1 cellular context compared by ENCODE assay signal in the genomic region with DNA sequence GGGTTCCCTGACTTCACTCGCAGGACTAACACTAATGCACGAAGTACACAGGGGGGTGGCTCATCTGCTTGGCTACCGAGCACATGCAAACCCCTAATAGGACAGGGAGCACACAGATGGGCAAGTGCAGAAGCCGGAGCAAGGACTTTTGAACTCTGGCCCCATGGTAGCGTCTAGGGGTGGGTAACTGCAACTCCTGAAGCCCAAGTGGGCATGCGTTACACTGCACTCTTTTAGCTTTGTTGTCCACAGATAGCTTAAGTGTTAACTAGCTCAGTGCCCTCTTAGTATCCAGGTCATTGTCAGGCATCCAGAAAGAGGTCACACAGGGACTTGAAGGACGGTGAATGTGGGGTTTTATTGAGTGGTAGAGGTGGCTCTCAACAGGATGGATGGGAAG.
TF ChIP-seq lines count a peak whose summit lies in the region.

No MANE protein-coding gene starts in this region.

TF ChIP-seq in HepG2, 621 proteins besides CTCF, POLR2A, EP300 and RAD21 (continued from another document and continues in another):
- TF ChIP-seq, protein P1, sequence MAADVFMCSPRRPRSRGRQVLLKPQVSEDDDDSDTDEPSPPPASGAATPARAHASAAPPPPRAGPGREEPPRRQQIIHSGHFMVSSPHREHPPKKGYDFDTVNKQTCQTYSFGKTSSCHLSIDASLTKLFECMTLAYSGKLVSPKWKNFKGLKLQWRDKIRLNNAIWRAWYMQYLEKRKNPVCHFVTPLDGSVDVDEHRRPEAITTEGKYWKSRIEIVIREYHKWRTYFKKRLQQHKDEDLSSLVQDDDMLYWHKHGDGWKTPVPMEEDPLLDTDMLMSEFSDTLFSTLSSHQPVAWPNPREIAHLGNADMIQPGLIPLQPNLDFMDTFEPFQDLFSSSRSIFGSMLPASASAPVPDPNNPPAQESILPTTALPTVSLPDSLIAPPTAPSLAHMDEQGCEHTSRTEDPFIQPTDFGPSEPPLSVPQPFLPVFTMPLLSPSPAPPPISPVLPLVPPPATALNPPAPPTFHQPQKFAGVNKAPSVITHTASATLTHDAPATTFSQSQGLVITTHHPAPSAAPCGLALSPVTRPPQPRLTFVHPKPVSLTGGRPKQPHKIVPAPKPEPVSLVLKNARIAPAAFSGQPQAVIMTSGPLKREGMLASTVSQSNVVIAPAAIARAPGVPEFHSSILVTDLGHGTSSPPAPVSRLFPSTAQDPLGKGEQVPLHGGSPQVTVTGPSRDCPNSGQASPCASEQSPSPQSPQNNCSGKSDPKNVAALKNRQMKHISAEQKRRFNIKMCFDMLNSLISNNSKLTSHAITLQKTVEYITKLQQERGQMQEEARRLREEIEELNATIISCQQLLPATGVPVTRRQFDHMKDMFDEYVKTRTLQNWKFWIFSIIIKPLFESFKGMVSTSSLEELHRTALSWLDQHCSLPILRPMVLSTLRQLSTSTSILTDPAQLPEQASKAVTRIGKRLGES (CRISPR knock-in tag; IDR thresholded peaks at IDR 0.05; ENCODE audit: borderline replicate concordance) = no peak
- TF ChIP-seq SP4 (CRISPR knock-in tag; IDR thresholded peaks at IDR 0.05) = 0 out of 2 replicates have a peak, but pooled peaks have one; percentile 32
- no peak for TF ChIP-seq ZNF282 (IDR thresholded peaks at IDR 0.05; ENCODE audit: partially characterized antibody)
- no peak for TF ChIP-seq CHD4 (IDR thresholded peaks at IDR 0.05; ENCODE audit: borderline replicate concordance, low read length)
- no peak for TF ChIP-seq ZNF567 (CRISPR knock-in tag; IDR thresholded peaks at IDR 0.05; ENCODE audit: borderline replicate concordance)
- peak; percentile 36; the same call in 1 of the 2 replicates for TF ChIP-seq SALL1 (CRISPR knock-in tag; IDR thresholded peaks at IDR 0.05)
- no peak for TF ChIP-seq MED13 (CRISPR knock-in tag; IDR thresholded peaks at IDR 0.05)
- no peak for TF ChIP-seq FOSL2 (CRISPR knock-in tag; IDR thresholded peaks at IDR 0.05)
- TF ChIP-seq HOXA9 (CRISPR knock-in tag; IDR thresholded peaks at IDR 0.05; ENCODE audit: borderline replicate concordance) = no peak
- 0 out of 2 replicates have a peak, but pooled peaks have one; percentile 34 for TF ChIP-seq PAXIP1 (CRISPR knock-in tag; conservative IDR thresholded peaks at IDR 0.05)
- TF ChIP-seq RXRB (CRISPR knock-in tag; IDR thresholded peaks at IDR 0.05; ENCODE audit: borderline replicate concordance) = 0 out of 2 replicates have a peak, but pooled peaks have one; percentile 19
- peak; percentile 63 for TF ChIP-seq NCOR1 (IDR thresholded peaks at IDR 0.05; ENCODE audit: borderline replicate concordance, low read length)
- peak; percentile 21; the same call in 1 of the 2 replicates for TF ChIP-seq PATZ1 (CRISPR knock-in tag; IDR thresholded peaks at IDR 0.05)
- TF ChIP-seq SP1 (IDR thresholded peaks at IDR 0.05) = no peak
- no peak for TF ChIP-seq SP1 (CRISPR knock-in tag; IDR thresholded peaks at IDR 0.05)
- TF ChIP-seq KDM3A (CRISPR knock-in tag; IDR thresholded peaks at IDR 0.05; ENCODE audit: low read depth) = no peak
- no peak for TF ChIP-seq ZBTB42 (CRISPR knock-in tag; IDR thresholded peaks at IDR 0.05)
- no peak for TF ChIP-seq ZNF234 (CRISPR knock-in tag; conservative IDR thresholded peaks at IDR 0.05)
- TF ChIP-seq ZBTB25 (CRISPR knock-in tag; IDR thresholded peaks at IDR 0.05) = no peak
- TF ChIP-seq, protein P2, sequence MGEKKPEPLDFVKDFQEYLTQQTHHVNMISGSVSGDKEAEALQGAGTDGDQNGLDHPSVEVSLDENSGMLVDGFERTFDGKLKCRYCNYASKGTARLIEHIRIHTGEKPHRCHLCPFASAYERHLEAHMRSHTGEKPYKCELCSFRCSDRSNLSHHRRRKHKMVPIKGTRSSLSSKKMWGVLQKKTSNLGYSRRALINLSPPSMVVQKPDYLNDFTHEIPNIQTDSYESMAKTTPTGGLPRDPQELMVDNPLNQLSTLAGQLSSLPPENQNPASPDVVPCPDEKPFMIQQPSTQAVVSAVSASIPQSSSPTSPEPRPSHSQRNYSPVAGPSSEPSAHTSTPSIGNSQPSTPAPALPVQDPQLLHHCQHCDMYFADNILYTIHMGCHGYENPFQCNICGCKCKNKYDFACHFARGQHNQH (CRISPR knock-in tag; IDR thresholded peaks at IDR 0.05) = no peak
- TF ChIP-seq RARG (CRISPR knock-in tag; IDR thresholded peaks at IDR 0.05; ENCODE audit: low read depth) = no peak
- TF ChIP-seq SRSF1 (optimal IDR thresholded peaks at IDR 0.05; ENCODE audit: low read depth, low read length) = no peak
- no peak; the same call in 1 of the 2 replicates for TF ChIP-seq RXRA (CRISPR knock-in tag; IDR thresholded peaks at IDR 0.05)
- TF ChIP-seq ZNF644 (CRISPR knock-in tag; IDR thresholded peaks at IDR 0.05; ENCODE audit: low read depth) = 0 out of 2 replicates have a peak, but pooled peaks have one; percentile 57
- TF ChIP-seq NR2F6 (IDR thresholded peaks at IDR 0.05) = 0 out of 2 replicates have a peak, but pooled peaks have one; percentile 36
- TF ChIP-seq NR2F6 (CRISPR knock-in tag; IDR thresholded peaks at IDR 0.05) = peak; percentile 23; the same call in 1 of the 2 replicates
- TF ChIP-seq, protein P3, sequence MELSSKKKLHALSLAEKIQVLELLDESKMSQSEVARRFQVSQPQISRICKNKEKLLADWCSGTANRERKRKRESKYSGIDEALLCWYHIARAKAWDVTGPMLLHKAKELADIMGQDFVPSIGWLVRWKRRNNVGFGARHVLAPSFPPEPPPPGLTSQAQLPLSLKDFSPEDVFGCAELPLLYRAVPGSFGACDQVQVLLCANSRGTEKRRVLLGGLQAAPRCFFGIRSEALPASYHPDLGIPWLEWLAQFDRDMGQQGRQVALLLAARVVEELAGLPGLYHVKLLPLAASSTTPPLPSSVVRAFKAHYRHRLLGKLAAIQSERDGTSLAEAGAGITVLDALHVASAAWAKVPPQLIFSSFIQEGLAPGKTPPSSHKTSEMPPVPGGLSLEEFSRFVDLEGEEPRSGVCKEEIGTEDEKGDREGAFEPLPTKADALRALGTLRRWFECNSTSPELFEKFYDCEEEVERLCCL (CRISPR knock-in tag; IDR thresholded peaks at IDR 0.05; ENCODE audit: borderline replicate concordance) = no peak
- no peak for TF ChIP-seq PHF21A (CRISPR knock-in tag; IDR thresholded peaks at IDR 0.05)
- TF ChIP-seq ZNF34 (CRISPR knock-in tag; IDR thresholded peaks at IDR 0.05; ENCODE audit: borderline replicate concordance) = no peak
- TF ChIP-seq ZNF572 (CRISPR knock-in tag; IDR thresholded peaks at IDR 0.05) = no peak
- TF ChIP-seq IRF2 (CRISPR knock-in tag; IDR thresholded peaks at IDR 0.05) = no peak
- TF ChIP-seq RBFOX2 (IDR thresholded peaks at IDR 0.05; ENCODE audit: low read depth, low read length) = no peak
- no peak for TF ChIP-seq LCORL (IDR thresholded peaks at IDR 0.05)
- TF ChIP-seq LCORL (CRISPR knock-in tag; IDR thresholded peaks at IDR 0.05) = no peak
- TF ChIP-seq FOXA1 (IDR thresholded peaks at IDR 0.05) = no peak
- no peak for TF ChIP-seq FOXA1 (CRISPR knock-in tag; IDR thresholded peaks at IDR 0.05)
- TF ChIP-seq DNMT1 (CRISPR knock-in tag; IDR thresholded peaks at IDR 0.05) = no peak
- peak; percentile 79 for TF ChIP-seq ZNF7 (CRISPR knock-in tag; IDR thresholded peaks at IDR 0.05)
- TF ChIP-seq TARDBP (CRISPR knock-in tag; IDR thresholded peaks at IDR 0.05) = no peak
- TF ChIP-seq, protein P4, sequence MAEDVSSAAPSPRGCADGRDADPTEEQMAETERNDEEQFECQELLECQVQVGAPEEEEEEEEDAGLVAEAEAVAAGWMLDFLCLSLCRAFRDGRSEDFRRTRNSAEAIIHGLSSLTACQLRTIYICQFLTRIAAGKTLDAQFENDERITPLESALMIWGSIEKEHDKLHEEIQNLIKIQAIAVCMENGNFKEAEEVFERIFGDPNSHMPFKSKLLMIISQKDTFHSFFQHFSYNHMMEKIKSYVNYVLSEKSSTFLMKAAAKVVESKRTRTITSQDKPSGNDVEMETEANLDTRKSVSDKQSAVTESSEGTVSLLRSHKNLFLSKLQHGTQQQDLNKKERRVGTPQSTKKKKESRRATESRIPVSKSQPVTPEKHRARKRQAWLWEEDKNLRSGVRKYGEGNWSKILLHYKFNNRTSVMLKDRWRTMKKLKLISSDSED (CRISPR knock-in tag; IDR thresholded peaks at IDR 0.05) = no peak
- TF ChIP-seq PTBP1 (IDR thresholded peaks at IDR 0.05; ENCODE audit: low read depth, low read length, poor library complexity, severe bottlenecking) = no peak
- peak; percentile 98 for TF ChIP-seq ZNF564 (CRISPR knock-in tag; IDR thresholded peaks at IDR 0.05)
- no peak for TF ChIP-seq BRD4 (CRISPR knock-in tag; IDR thresholded peaks at IDR 0.05)
- TF ChIP-seq, protein P5, sequence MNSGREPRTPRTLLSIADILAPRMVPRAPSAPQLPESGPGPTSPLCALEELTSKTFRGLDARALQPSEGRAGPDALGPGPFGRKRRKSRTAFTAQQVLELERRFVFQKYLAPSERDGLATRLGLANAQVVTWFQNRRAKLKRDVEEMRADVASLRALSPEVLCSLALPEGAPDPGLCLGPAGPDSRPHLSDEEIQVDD (CRISPR knock-in tag; IDR thresholded peaks at IDR 0.05; ENCODE audit: borderline replicate concordance) = no peak
- no peak for TF ChIP-seq ZMAT5 (CRISPR knock-in tag; IDR thresholded peaks at IDR 0.05; ENCODE audit: borderline replicate concordance, low read depth)
- no peak for TF ChIP-seq IKZF4 (CRISPR knock-in tag; IDR thresholded peaks at IDR 0.05; ENCODE audit: borderline replicate concordance, low read depth, not compliant biosample characterization)
- TF ChIP-seq ZFP82 (CRISPR knock-in tag; IDR thresholded peaks at IDR 0.05; ENCODE audit: borderline replicate concordance) = no peak
- TF ChIP-seq KAT7 (CRISPR knock-in tag; IDR thresholded peaks at IDR 0.05; ENCODE audit: borderline replicate concordance) = no peak
- TF ChIP-seq CREB1 (IDR thresholded peaks at IDR 0.05) = no peak
- no peak for TF ChIP-seq CREB1 (CRISPR knock-in tag; IDR thresholded peaks at IDR 0.05)
- TF ChIP-seq ZNF441 (CRISPR knock-in tag; IDR thresholded peaks at IDR 0.05; ENCODE audit: borderline replicate concordance) = no peak
